Comparison of ENCODE assay signal across 8 cellular contexts in genomic region chr12:2053675-2054070, GRCh38. TPM values are rescaled to one million over a fixed set of nuclear protein-coding genes. Genes with fewer than 3 reads are reported as not detected.
DNase-seq lines count a peak whose midpoint lies in the region; ATAC-seq and TF ChIP-seq lines count a peak whose summit lies in the region.

No MANE protein-coding gene starts in this region.

- peak overlapping the region; percentile 65 for H3K9ac ChIP-seq in NT2/D1 (ENCODE audit: insufficient read length, low read depth)
- H3K9ac ChIP-seq in PC-3 (ENCODE audit: low read length): no peak overlapping the region

- peaks cover 25% of the 10 kb centered on the region for H3K27me3 ChIP-seq in Caco-2 (replicated peaks; ENCODE audit: control insufficient read depth, insufficient read depth, low read length)
- H3K27me3 ChIP-seq in NT2/D1 (ENCODE audit: insufficient read depth, insufficient read length): peaks cover 66% of the 10 kb centered on the region
- H3K27me3 ChIP-seq in gastroesophageal sphincter: peaks cover 12% of the 10 kb centered on the region
- no peaks in the 10 kb centered on the region for H3K27me3 ChIP-seq in prostate gland (replicated peaks; ENCODE audit: insufficient read depth)
- peaks cover 82% of the 10 kb centered on the region for H3K27me3 ChIP-seq in PC-3 (ENCODE audit: low read length)

- no peaks in the 10 kb centered on the region for H3K9me3 Mint-ChIP-seq in Caco-2 (ENCODE audit: unreplicated experiment)

- no peaks in the 10 kb centered on the region for H3F3A ChIP-seq in PC-3 (ENCODE audit: low read length, unreplicated experiment)

- peak overlapping the region; percentile 59 for H3K4me3 Mint-ChIP-seq in Caco-2 (ENCODE audit: unreplicated experiment)

- WGBS in gastroesophageal sphincter (ENCODE audit: low coverage in 1 of 2), 2 donors: 0% methylated on average over 4 of the region's 60 CpGs; no CpG with 5 or more reads in 1 of the 2 donors
- WGBS in prostate gland: 1% methylated on average over 46 of the region's 60 CpGs

- H4K20me1 ChIP-seq in PC-3 (ENCODE audit: low read length): no peaks in the 10 kb centered on the region

- no peaks in the 10 kb centered on the region for H3K79me2 ChIP-seq in PC-3 (ENCODE audit: low read length)

- peaks cover 6% of the 10 kb centered on the region for H3K4me1 Mint-ChIP-seq in Caco-2 (ENCODE audit: low read depth, unreplicated experiment)

- H3K36me3 Mint-ChIP-seq in Caco-2 (ENCODE audit: insufficient read depth, unreplicated experiment): no peaks in the 10 kb centered on the region

- H3K27me3 Mint-ChIP-seq in Caco-2 (ENCODE audit: insufficient read depth, unreplicated experiment): peaks cover 51% of the 10 kb centered on the region

- peak overlapping the region; percentile 93 to 97 (median 96) for H3K27ac ChIP-seq in gastroesophageal sphincter
- H3K27ac ChIP-seq in prostate gland: peak overlapping the region; percentile 77 to 80
- no peak overlapping the region for H3K27ac ChIP-seq in PC-3 (ENCODE audit: low read length)

- TF ChIP-seq POLR2A in gastroesophageal sphincter (IDR thresholded peaks at IDR 0.05) (no peak), prostate gland (IDR thresholded peaks at IDR 0.05) (no peak)

- POLR2A ChIA-PET in Caco-2 (lab: Charles Lee) (no interaction called here), PC-3 (lab: Charles Lee; ENCODE audit: unreplicated experiment) (no interaction called here)

- CTCF ChIA-PET in Caco-2 (lab: Charles Lee): no interaction called here
- CTCF ChIA-PET in PC-3 (lab: Charles Lee): no interaction called here

- BruUV-seq in Caco-2 (replicated peaks; lab: Mats Ljungman, UMichigan) (no TSS peak), PC-3 (replicated peaks; lab: Mats Ljungman, UMichigan) (no TSS peak)

- DNase-seq in Caco-2 (no peak), NT2/D1 (ENCODE audit: low read depth, low spot score) (no peak), prostate gland (ENCODE audit: low spot score) (no peak), mucosa of gallbladder (ENCODE audit: low spot score) (no peak), NOMO-1 treated with dmso at 0.1 percent for 144 hours (lab: John Stamatoyannopoulos, UW; ENCODE audit: unreplicated experiment) (no peak), PC-3 (no peak), NCI-H2227 (lab: John Stamatoyannopoulos, UW; ENCODE audit: unreplicated experiment) (no peak)

- TF ChIP-seq CTCF in Caco-2 (IDR thresholded peaks at IDR 0.05; ENCODE audit: insufficient read depth in 1 of 2, low read depth in 1 of 2, low read length in 1 of 2, severe bottlenecking in 1 of 2, unreplicated experiment in 1 of 2): no peak
- no peak for TF ChIP-seq CTCF in gastroesophageal sphincter (IDR thresholded peaks at IDR 0.05)
- TF ChIP-seq CTCF in prostate gland (IDR thresholded peaks at IDR 0.05): no peak
- TF ChIP-seq CTCF in PC-3 (conservative IDR thresholded peaks at IDR 0.05; ENCODE audit: low read depth, low read length): no peak

- H3K9me3 ChIP-seq in Caco-2 (no peaks in the 10 kb centered on the region), NT2/D1 (ENCODE audit: insufficient read depth, low read length) (no peaks in the 10 kb centered on the region), gastroesophageal sphincter (no peaks in the 10 kb centered on the region), prostate gland (no peaks in the 10 kb centered on the region), PC-3 (ENCODE audit: low read length) (no peaks in the 10 kb centered on the region)

- H3K9me2 ChIP-seq in PC-3 (replicated peaks; ENCODE audit: low read length): no peaks in the 10 kb centered on the region

- no peak overlapping the region for H3K27ac Mint-ChIP-seq in Caco-2 (ENCODE audit: unreplicated experiment)

- no peak overlapping the region for H3K4me2 ChIP-seq in PC-3 (ENCODE audit: low read length)

- H2AFZ ChIP-seq in PC-3 (ENCODE audit: low read length): no peak overlapping the region

- H3K4me1 ChIP-seq in Caco-2: peaks cover 4% of the 10 kb centered on the region; the same call in 1 of the 2 replicates
- H3K4me1 ChIP-seq in NT2/D1 (ENCODE audit: insufficient read depth, insufficient read length): peaks cover 23% of the 10 kb centered on the region
- peaks cover 4 to 58% (median 14%) of the 10 kb centered on the region in 3 donors for H3K4me1 ChIP-seq in gastroesophageal sphincter
- peaks cover 7% of the 10 kb centered on the region for H3K4me1 ChIP-seq in prostate gland (replicated peaks)
- no peaks in the 10 kb centered on the region for H3K4me1 ChIP-seq in PC-3 (ENCODE audit: insufficient read depth, low read length)

- ATAC-seq in gastroesophageal sphincter: peak; percentile 8
- no peak for ATAC-seq in PC-3

- H3K36me3 ChIP-seq in Caco-2 (ENCODE audit: control insufficient read depth, insufficient read depth, low read length): no peaks in the 10 kb centered on the region
- no peaks in the 10 kb centered on the region for H3K36me3 ChIP-seq in NT2/D1 (ENCODE audit: insufficient read depth, insufficient read length, low read length)
- no peaks in the 10 kb centered on the region for H3K36me3 ChIP-seq in gastroesophageal sphincter
- no peaks in the 10 kb centered on the region for H3K36me3 ChIP-seq in prostate gland
- no peaks in the 10 kb centered on the region for H3K36me3 ChIP-seq in PC-3 (ENCODE audit: low read depth, low read length)

- intact Hi-C loops in Caco-2 (cut with micrococcal nuclease; ENCODE audit: unreplicated experiment): no loop called here
- intact Hi-C loops in prostate gland (cut with DNase I): loop anchor here (2.0 to 10.0 kb wide), 4 partner anchors 49 to 331 kb away; partner anchors contain the start of gene DCP1B
- intact Hi-C loops in PC-3 (cut with micrococcal nuclease): no loop called here

- no peak for TF ChIP-seq EP300 in gastroesophageal sphincter (IDR thresholded peaks at IDR 0.05)

- peak overlapping the region; percentile 35 for H3K4me3 ChIP-seq in Caco-2 (ENCODE audit: low read depth, low read length)
- peak overlapping the region; percentile 49 for H3K4me3 ChIP-seq in NT2/D1 (ENCODE audit: insufficient read length, low read depth)
- peak overlapping the region; percentile 86 to 97 for H3K4me3 ChIP-seq in gastroesophageal sphincter
- peak overlapping the region; percentile 60 to 70 for H3K4me3 ChIP-seq in prostate gland
- no peak overlapping the region for H3K4me3 ChIP-seq in PC-3 (ENCODE audit: low read length)

RNA-seq across cellular contexts. Expression of gene CACNA1C, which starts 0.9 kb away (rescaled TPM):
- total RNA-seq in Caco-2 (2022): 0.05 TPM in 1 of 2 replicates, not detected in the other
- total RNA-seq in gastroesophageal sphincter: 10 to 100 TPM; 22.9 to 96.2 (median 41.4) TPM
- 10 to 100 TPM in 1 of 2 donors, 1 to 10 TPM in 1; 8.1 to 18.2 TPM for total RNA-seq in prostate gland
- 19.3 TPM for total RNA-seq in mucosa of gallbladder
- total RNA-seq in PC-3 (2014; rRNA removed): not detected in 2 replicates

RNA-seq across cellular contexts. Expression of gene DCP1B, which starts 49.4 kb away (rescaled TPM):
- total RNA-seq in Caco-2 (2022) (8.2 and 8.9 TPM in 2 replicates), gastroesophageal sphincter (10 to 100 TPM; 26.1 to 30.4 (median 27.9) TPM), prostate gland (10 to 100 TPM; 20.1 to 31.9 TPM), mucosa of gallbladder (13.7 TPM), PC-3 (2014; rRNA removed) (3.6 and 4.9 TPM in 2 replicates)
